ENCODE assay signal across 26 cellular contexts in the genomic region with DNA sequence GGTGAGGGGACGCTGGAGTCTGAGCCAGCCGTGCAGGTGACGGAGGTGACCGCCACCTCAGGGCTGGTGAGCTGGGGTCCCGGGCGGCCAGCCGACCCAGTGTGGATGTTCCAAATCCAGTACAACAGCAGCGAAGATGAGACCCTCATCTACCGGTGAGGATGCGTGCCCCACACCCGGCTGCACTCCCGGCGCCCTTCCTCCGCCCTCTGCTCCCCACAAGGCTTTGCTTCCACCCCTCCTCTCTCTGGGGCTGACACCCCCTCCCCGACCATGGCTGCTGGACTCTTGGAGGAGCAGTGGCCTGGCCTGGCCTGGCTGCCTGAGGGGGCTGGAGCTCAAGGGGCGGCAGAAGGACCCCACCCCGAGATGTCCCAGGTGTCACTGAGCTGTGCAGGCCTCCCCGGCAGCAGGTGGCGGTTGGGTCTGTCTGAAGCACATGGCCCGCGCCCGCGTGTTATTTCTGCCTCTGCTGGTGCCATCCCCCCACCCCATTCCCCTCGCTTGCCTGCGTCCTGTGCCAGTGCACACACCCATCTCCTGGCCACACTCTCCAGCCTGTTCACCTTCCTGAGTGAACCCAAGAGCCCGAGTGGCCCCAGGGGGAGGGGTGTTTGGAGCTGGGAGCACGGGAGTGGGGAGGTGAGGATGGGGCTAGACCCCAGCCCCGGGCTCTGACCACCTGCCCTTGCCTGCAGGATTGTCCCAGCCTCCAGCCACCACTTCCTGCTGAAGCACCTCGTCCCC. TPM values are rescaled to one million over a fixed set of nuclear protein-coding genes. Genes with fewer than 3 reads are reported as not detected.
DNase-seq lines count a peak whose midpoint lies in the region; ATAC-seq, FAIRE-seq and TF ChIP-seq lines count a peak whose summit lies in the region.
"Had no signal": no experiment of that assay in that cellular context is flagged by ENCODE, and none has a peak within 500 bp of the region (broad histone marks: within the 10 kb centered on the region; RNA-seq: fewer than 3 reads in every experiment).

No MANE protein-coding gene starts in this region.

- POLR2A ChIA-PET in CD4-positive, alpha-beta T cell (lab: Charles Lee), result no interaction called here
- POLR2A ChIA-PET in K562 (lab: Yijun Ruan, JAX), result interaction anchor here (1.0 to 1.1 kb wide), 2 partner anchors 9 to 16 kb away, joined by 3 read pairs; a partner anchor contains a TSS

- H3K4me2 ChIP-seq in K562 (ENCODE audit: insufficient read depth, low read length) (no peak overlapping the region), neuronal stem cell (ENCODE audit: insufficient read depth, low read length, poor library complexity, severe bottlenecking) (no peak overlapping the region)

- H2BK5ac ChIP-seq in neuronal stem cell (ENCODE audit: low read length), result no peak overlapping the region

- H3K4ac ChIP-seq in neuronal stem cell (ENCODE audit: low read length), result no peak overlapping the region

- peak overlapping the region; percentile 31 for H3K23ac ChIP-seq in neuronal stem cell (ENCODE audit: low read depth, low read length, poor library complexity)

- TF ChIP-seq POLR2A in K562 (conservative IDR thresholded peaks at IDR 0.05), result no peak

- H2BK12ac ChIP-seq in neuronal stem cell (ENCODE audit: low read length), result peak overlapping the region; percentile 22

- 88% methylated on average over 29 of the region's 29 CpGs for WGBS in K562 (ENCODE audit: insufficient coverage, low coverage, missing lambda C conversion rate)
- no CpG with 5 or more reads among the region's 29 CpGs for WGBS in neuronal stem cell (ENCODE audit: extremely low coverage in 2 of 2, insufficient read length in 2 of 2, insufficient replicate concordance in 1 of 2), 2 donors

- H4K20me1 ChIP-seq in K562 (replicated peaks; ENCODE audit: control insufficient read depth, insufficient read depth, low read length), result 0 out of 2 replicates have a peak, but pooled peaks cover 2% of the 10 kb centered on the region

- H3K27me3 ChIP-seq in CD4-positive, alpha-beta T cell (ENCODE audit: control insufficient read depth, insufficient read depth, low read length), result no peaks in the 10 kb centered on the region
- H3K27me3 ChIP-seq in K562 (ENCODE audit: control insufficient read depth in 2 of 2, insufficient read depth in 2 of 2, low read length in 2 of 2) (no peaks in the 10 kb centered on the region), neuronal stem cell (ENCODE audit: control insufficient read depth in 3 of 3, insufficient read depth in 3 of 3, low read depth in 1 of 3, low read length in 3 of 3) (no peaks in the 10 kb centered on the region)
- H3K27me3 ChIP-seq: vagina had no signal

- H3K79me2 ChIP-seq in K562 (ENCODE audit: control insufficient read depth, insufficient read depth, low read length), result peaks cover 25% of the 10 kb centered on the region

- no peak overlapping the region for H2BK15ac ChIP-seq in neuronal stem cell (ENCODE audit: low read length)

- no peaks in the 10 kb centered on the region for H3K9me3 Mint-ChIP-seq in CD4-positive, alpha-beta T cell
- H3K9me3 Mint-ChIP-seq: activated naive CD8-positive, alpha-beta T cell treated with anti-CD3 and anti-CD28 coated beads, Interleukin-2, amount 10 ng/mL, durations not matched to agents 7 days and 5 days; CD4-positive, CD25-positive, alpha-beta regulatory T cell; HFFc6; WTC11 had no signal

- H3K4me3 ChIP-seq in K562 (no peak overlapping the region), neuronal stem cell (ENCODE audit: low read length in 2 of 2) (no peak overlapping the region)
- H3K4me3 ChIP-seq: lung, thoracic aorta, vagina had no signal

- H3K27ac Mint-ChIP-seq in CD4-positive, alpha-beta T cell, result no peak overlapping the region
- H3K27ac Mint-ChIP-seq: activated naive CD8-positive, alpha-beta T cell treated with anti-CD3 and anti-CD28 coated beads, Interleukin-2, amount 10 ng/mL, durations not matched to agents 7 days and 5 days; CD4-positive, CD25-positive, alpha-beta regulatory T cell; HFFc6; WTC11 had no signal

- no TSS peak for BruUV-seq in K562 (replicated peaks; lab: Mats Ljungman, UMichigan)

- H3K4me1 ChIP-seq in K562 (replicated peaks in 1 of 2; ENCODE audit: control insufficient read depth in 2 of 2, insufficient read depth in 2 of 2, low read length in 2 of 2) (peaks cover 8 to 83% of the 10 kb centered on the region in 2 experiments; a peak in 4 of 5 replicates), neuronal stem cell (ENCODE audit: control insufficient read depth in 2 of 2, insufficient read depth in 1 of 2, low read depth in 1 of 2, low read length in 2 of 2) (peaks cover 4 to 14% of the 10 kb centered on the region in 2 donors)

- H2AFZ ChIP-seq in K562 (ENCODE audit: low read depth, low read length), result no peak overlapping the region
- H2AFZ ChIP-seq in neuronal stem cell (ENCODE audit: low read length), result no peak overlapping the region

- H4K8ac ChIP-seq in neuronal stem cell (ENCODE audit: low read depth, low read length), result no peak overlapping the region

- CTCF ChIA-PET in CD4-positive, alpha-beta T cell (lab: Charles Lee), result no interaction called here
- CTCF ChIA-PET in K562 (lab: Yijun Ruan, JAX; ENCODE audit: low intra/inter-chr PET ratio), result no interaction called here

- in situ Hi-C loops in K562 (cut with MboI), result no loop called here

- no peak for ATAC-seq in CD4-positive, alpha-beta T cell (ENCODE audit: poor library complexity)
- no peak for ATAC-seq in K562
- no peak for ATAC-seq in GM21526 (IDR thresholded peaks at IDR 0.05; ENCODE audit: low FRiP score, unreplicated experiment)
- ATAC-seq in GM21381 (IDR thresholded peaks at IDR 0.05; ENCODE audit: unreplicated experiment), result no peak
- ATAC-seq: stimulated activated naive CD8-positive, alpha-beta T cell treated with anti-CD3 and anti-CD28 coated beads, Interleukin-15, Interleukin-2, amounts not matched to agents 100 U/mL and 50 U/mL, for 24 hours; WTC11 had no signal

- no peak for TF ChIP-seq RAD21 in K562 (CRISPR knock-in tag; conservative IDR thresholded peaks at IDR 0.05 in 1 of 2, IDR thresholded peaks at IDR 0.05 in 1 of 2)

- no peak for TF ChIP-seq EP300 in K562 (IDR thresholded peaks at IDR 0.05; ENCODE audit: low read length)

- no peak overlapping the region for H4K91ac ChIP-seq in neuronal stem cell (ENCODE audit: low read depth, low read length, poor library complexity)

- H3K18ac ChIP-seq in neuronal stem cell (ENCODE audit: low read length), result peak overlapping the region; percentile 17

- no peak for FAIRE-seq in K562 (lab: Jason Lieb, UNC)
- FAIRE-seq: HTR-8/SVneo, keratinocyte had no signal

- no peaks in the 10 kb centered on the region for H3K9me3 ChIP-seq in CD4-positive, alpha-beta T cell (ENCODE audit: control insufficient read depth, low read length)
- H3K9me3 ChIP-seq in K562 (replicated peaks; ENCODE audit: control insufficient read depth, insufficient read depth, low read depth, low read length), result no peaks in the 10 kb centered on the region
- no peaks in the 10 kb centered on the region for H3K9me3 ChIP-seq in neuronal stem cell (replicated peaks in 1 of 2; ENCODE audit: control insufficient read depth in 2 of 2, insufficient read depth in 1 of 2, low read depth in 1 of 2, low read length in 2 of 2)
- H3K9me3 ChIP-seq: thoracic aorta, vagina had no signal

- no peak overlapping the region for H2AK5ac ChIP-seq in neuronal stem cell (ENCODE audit: low read depth, low read length)

- H3K36me3 ChIP-seq in K562 (ENCODE audit: control insufficient read depth, insufficient read depth, low read length) (peaks cover 36% of the 10 kb centered on the region; the same call in 1 of the 3 replicates), neuronal stem cell (replicated peaks in 1 of 2; ENCODE audit: control insufficient read depth in 2 of 2, insufficient read depth in 2 of 2, low read length in 2 of 2) (peaks cover 3 to 14% of the 10 kb centered on the region in 2 donors)
- H3K36me3 ChIP-seq: thoracic aorta, vagina had no signal

- H3K4me1 Mint-ChIP-seq in CD4-positive, alpha-beta T cell (ENCODE audit: low read depth), result no peaks in the 10 kb centered on the region

- no peak overlapping the region for H2BK120ac ChIP-seq in neuronal stem cell (ENCODE audit: low read depth, low read length)

- H3K36me3 Mint-ChIP-seq in CD4-positive, alpha-beta T cell (ENCODE audit: low read depth), result no peaks in the 10 kb centered on the region
- H3K36me3 Mint-ChIP-seq: activated naive CD8-positive, alpha-beta T cell treated with anti-CD3 and anti-CD28 coated beads, Interleukin-2, amount 10 ng/mL, durations not matched to agents 7 days and 5 days; CD4-positive, CD25-positive, alpha-beta regulatory T cell; WTC11 had no signal

- no peak overlapping the region for H3K14ac ChIP-seq in neuronal stem cell (ENCODE audit: low read length)

- H3K9me1 ChIP-seq in K562 (ENCODE audit: control insufficient read depth, insufficient read depth, low read length), result no peaks in the 10 kb centered on the region

- H3K9ac ChIP-seq in K562 (ENCODE audit: insufficient read depth in 1 of 2, low read depth in 2 of 2, low read length in 2 of 2) (peak overlapping the region in 1 of 2 experiments; percentile 83; a peak in 2 of 4 replicates), neuronal stem cell (ENCODE audit: low read depth, low read length, poor library complexity) (peak overlapping the region; percentile 12)

- no peaks in the 10 kb centered on the region for H3K27me3 Mint-ChIP-seq in CD4-positive, alpha-beta T cell
- H3K27me3 Mint-ChIP-seq: activated naive CD8-positive, alpha-beta T cell treated with anti-CD3 and anti-CD28 coated beads, Interleukin-2, amount 10 ng/mL, durations not matched to agents 7 days and 5 days; CD4-positive, CD25-positive, alpha-beta regulatory T cell had no signal

- peak overlapping the region; percentile 63 for H3K4me3 Mint-ChIP-seq in CD4-positive, alpha-beta T cell
- H3K4me3 Mint-ChIP-seq: HFFc6 had no signal

- peaks cover 10% of the 10 kb centered on the region for H3K79me1 ChIP-seq in neuronal stem cell (ENCODE audit: low read depth, low read length)

- no peak for DNase-seq in CD4-positive, alpha-beta T cell
- DNase-seq in HuH-7.5 (ENCODE audit: low spot score) (peak; percentile 90), K562 (ENCODE audit: extremely low read depth in 1 of 4, low spot score in 3 of 4) (no peak), neuronal stem cell (ENCODE audit: low spot score) (no peak), NCI-H1092 treated with DMSO at 0.1 percent for 48 hours (lab: John Stamatoyannopoulos, UW) (no peak)
- DNase-seq: activated CD4-positive, alpha-beta T cell treated with anti-CD3 and anti-CD28 coated beads, Interleukin-2, amount 50 U/mL, for 48 hours; activated CD8-positive, alpha-beta memory T cell treated with anti-CD3 and anti-CD28 coated beads, Interleukin-2, amount 50 U/mL, for 48 hours; activated naive CD8-positive, alpha-beta T cell treated with anti-CD3 and anti-CD28 coated beads, Interleukin-2, amount 10 ng/mL, durations not matched to agents 7 days and 5 days; CD4-positive, CD25-positive, alpha-beta regulatory T cell; cerebellar nuclear complex; HFFc6; NCI-H1105; NCI-H1930; NCI-H226; NCI-H774; Right ventricle myocardium superior; stimulated activated CD4-positive, alpha-beta T cell treated with anti-CD3 and anti-CD28 coated beads, Interleukin-4, amount 100 ng/mL, for 4 hours; stimulated activated naive CD8-positive, alpha-beta T cell treated with anti-CD3 and anti-CD28 coated beads, Interleukin-15, Interleukin-2, amounts not matched to agents 100 U/mL and 50 U/mL, for 24 hours had no signal

- no peak for TF ChIP-seq CTCF in CD4-positive, alpha-beta T cell (IDR thresholded peaks at IDR 0.05)
- TF ChIP-seq CTCF in K562 (IDR thresholded peaks at IDR 0.05 in 2 of 3, conservative IDR thresholded peaks at IDR 0.05 in 1 of 3; ENCODE audit: insufficient read depth in 2 of 3, low read depth in 1 of 3, low read length in 3 of 3), result no peak

- intact Hi-C loops in CD4-positive, alpha-beta T cell (cut with DNase I, micrococcal nuclease), result no loop called here
- intact Hi-C loops in K562 (cut with micrococcal nuclease), result no loop called here

- no peak overlapping the region for H3K27ac ChIP-seq in CD4-positive, alpha-beta T cell (ENCODE audit: low read depth, low read length)
- no peak overlapping the region for H3K27ac ChIP-seq in K562 (ENCODE audit: extremely low read depth, low read depth, low read length)
- no peak overlapping the region for H3K27ac ChIP-seq in neuronal stem cell (replicated peaks; ENCODE audit: low read length)
- H3K27ac ChIP-seq: thoracic aorta, vagina had no signal

RNA-seq across cellular contexts. Expression of a gene that starts 2.2 kb away (rescaled TPM):
- total RNA-seq in CD4-positive, alpha-beta T cell, result 1 to 10 TPM; 1.6 to 2.5 TPM
- total RNA-seq in K562 (2011; cell fraction: chromatin; rRNA removed; ENCODE audit: low replicate concordance), result 6.4 and 27.6 TPM in 2 replicates
- 47.9 and 52.9 TPM in 2 replicates for total RNA-seq in K562 (2011; cell fraction: nucleolus; rRNA removed)
- total RNA-seq in K562 (2011; cell fraction: nucleoplasm; rRNA removed), result 13.7 and 16.8 TPM in 2 replicates
- 41.3 and 53.0 TPM in 2 replicates for total RNA-seq in K562 (2014; rRNA removed)
- total RNA-seq in K562 (2014; rRNA removed; fragmentation: Illumina TruSeq; extraction: Trizol), result 1.1 and 1.5 TPM in 2 replicates
- 19.4 and 23.0 TPM in 2 replicates for total RNA-seq in K562 (2015; rRNA removed; fragmentation: Illumina TruSeq; extraction: Trizol)
- 59.5 and 60.1 TPM in 2 replicates for total RNA-seq in K562 (2021)
- polyA plus RNA-seq in K562 (2011; rRNA removed), result 6.7 and 11.3 TPM in 2 replicates
- polyA plus RNA-seq in K562 (2011; cell fraction: cytosol; rRNA removed), result 17.4 and 75.5 TPM in 2 replicates
- 36.1 and 82.9 TPM in 2 replicates for polyA plus RNA-seq in K562 (2011; cell fraction: nucleus; rRNA removed)
- polyA plus RNA-seq in K562 (2012), result 18.4 and 21.2 TPM in 2 replicates
- 1.1 and 9.0 TPM in 2 replicates for polyA plus RNA-seq in K562 (2014; fragmentation: Illumina TruSeq; extraction: Trizol)
- under 1 TPM; 0.10 to 0.14 TPM for polyA plus RNA-seq in K562 (2014; fragmentation: Nextera tagmentation; extraction: Ambion mirVana)
- polyA plus RNA-seq in K562 (2014; rRNA removed), result 31.5 and 32.3 TPM in 2 replicates
- polyA minus RNA-seq in K562 (2011; rRNA and poly(A)+ RNA removed), result 1.4 and 3.4 TPM in 2 replicates
- 23.3 and 29.6 TPM in 2 replicates for polyA minus RNA-seq in K562 (2011; cell fraction: cytosol; rRNA and poly(A)+ RNA removed)
- polyA minus RNA-seq in K562 (2011; cell fraction: nucleus; rRNA and poly(A)+ RNA removed), result 12.9 and 13.5 TPM in 2 replicates
- polyA plus RNA-seq in neuronal stem cell (2013, experiment 1 of 2), result 19.8 TPM
- polyA plus RNA-seq in neuronal stem cell (2013, experiment 2 of 2), result 20.8 TPM

RNA-seq across cellular contexts. Expression of a gene that starts 15.9 kb away (rescaled TPM):
- total RNA-seq in CD4-positive, alpha-beta T cell, result 10 to 100 TPM; 60.1 to 63.0 TPM
- 20.0 and 55.8 TPM in 2 replicates for total RNA-seq in K562 (2011; cell fraction: chromatin; rRNA removed; ENCODE audit: low replicate concordance)
- total RNA-seq in K562 (2011; cell fraction: nucleolus; rRNA removed), result 76.0 and 85.1 TPM in 2 replicates
- total RNA-seq in K562 (2011; cell fraction: nucleoplasm; rRNA removed), result 47.9 and 52.4 TPM in 2 replicates
- total RNA-seq in K562 (2014; rRNA removed), result 41.3 and 41.5 TPM in 2 replicates
- total RNA-seq in K562 (2014; rRNA removed; fragmentation: Illumina TruSeq; extraction: Trizol), result 8.8 and 10.6 TPM in 2 replicates
- total RNA-seq in K562 (2015; rRNA removed; fragmentation: Illumina TruSeq; extraction: Trizol), result 17.8 and 18.7 TPM in 2 replicates
- 26.3 and 27.7 TPM in 2 replicates for total RNA-seq in K562 (2021)
- 13.9 and 25.0 TPM in 2 replicates for polyA plus RNA-seq in K562 (2011; rRNA removed)
- polyA plus RNA-seq in K562 (2011; cell fraction: cytosol; rRNA removed), result 36.6 and 88.7 TPM in 2 replicates
- polyA plus RNA-seq in K562 (2011; cell fraction: nucleus; rRNA removed), result 50.0 and 76.3 TPM in 2 replicates
- 24.5 and 28.6 TPM in 2 replicates for polyA plus RNA-seq in K562 (2012)
- polyA plus RNA-seq in K562 (2014; fragmentation: Illumina TruSeq; extraction: Trizol), result 15.1 and 20.9 TPM in 2 replicates
- 1 to 10 TPM in 1 of 2 experiments, under 1 TPM in 1; 0.75 to 3.0 TPM for polyA plus RNA-seq in K562 (2014; fragmentation: Nextera tagmentation; extraction: Ambion mirVana)
- polyA plus RNA-seq in K562 (2014; rRNA removed), result 31.1 and 31.9 TPM in 2 replicates
- 6.2 and 7.5 TPM in 2 replicates for polyA minus RNA-seq in K562 (2011; rRNA and poly(A)+ RNA removed)
- 16.9 and 20.8 TPM in 2 replicates for polyA minus RNA-seq in K562 (2011; cell fraction: cytosol; rRNA and poly(A)+ RNA removed)
- 22.8 and 26.4 TPM in 2 replicates for polyA minus RNA-seq in K562 (2011; cell fraction: nucleus; rRNA and poly(A)+ RNA removed)
- polyA plus RNA-seq in neuronal stem cell (2013, experiment 1 of 2), result 25.4 TPM
- polyA plus RNA-seq in neuronal stem cell (2013, experiment 2 of 2), result 23.9 TPM
